Comparison of ENCODE assay signal across 8 cellular contexts in genomic region chr7:66557214-66558200, GRCh38.
DNase-seq lines count a peak whose midpoint lies in the region; ATAC-seq and TF ChIP-seq lines count a peak whose summit lies in the region.

No MANE protein-coding gene starts in this region.

- H3K4me1 ChIP-seq in prostate gland (replicated peaks), result no peaks in the 10 kb centered on the region
- H3K4me1 ChIP-seq in aorta (ENCODE audit: control insufficient read depth in 1 of 2, insufficient read depth in 2 of 2, low read length in 2 of 2), result no peaks in the 10 kb centered on the region

- no peaks in the 10 kb centered on the region for H3K27me3 Mint-ChIP-seq in activated naive CD8-positive, alpha-beta T cell treated with anti-CD3 and anti-CD28 coated beads for 36 hours

- peak; percentile 87 to 97 (median 92) for TF ChIP-seq CTCF in prostate gland (IDR thresholded peaks at IDR 0.05)

- H3K4me3 Mint-ChIP-seq in activated naive CD8-positive, alpha-beta T cell treated with anti-CD3 and anti-CD28 coated beads for 36 hours, result no peak overlapping the region

- no peaks in the 10 kb centered on the region for H3K9me3 Mint-ChIP-seq in activated naive CD8-positive, alpha-beta T cell treated with anti-CD3 and anti-CD28 coated beads for 36 hours

- H3K4me3 ChIP-seq in prostate gland (no peak overlapping the region), aorta (ENCODE audit: low read length in 2 of 2) (no peak overlapping the region)

- H3K27ac ChIP-seq in prostate gland (no peak overlapping the region), aorta (ENCODE audit: low read depth in 1 of 2, low read length in 2 of 2) (no peak overlapping the region)

- no peak for TF ChIP-seq POLR2A in prostate gland (IDR thresholded peaks at IDR 0.05)

- DNase-seq in DMS 273 (lab: John Stamatoyannopoulos, UW; ENCODE audit: unreplicated experiment) (peak; percentile 83), DMS 273 treated with DMSO at 0.1 percent for 48 hours (lab: John Stamatoyannopoulos, UW) (no peak), SKM-1 (lab: John Stamatoyannopoulos, UW; ENCODE audit: unreplicated experiment) (peak; percentile 5), cardiac septum (ENCODE audit: low spot score) (peak; percentile 90), prostate gland (ENCODE audit: low spot score) (peak; percentile 49), aorta (peak; percentile 79 to 93)
- DNase-seq in activated naive CD8-positive, alpha-beta T cell treated with anti-CD3 and anti-CD28 coated beads for 36 hours, result peak; percentile 72

- no peaks in the 10 kb centered on the region for H3K27me3 ChIP-seq in prostate gland (replicated peaks; ENCODE audit: insufficient read depth)
- no peaks in the 10 kb centered on the region for H3K27me3 ChIP-seq in aorta (ENCODE audit: control insufficient read depth in 1 of 2, insufficient read depth in 2 of 2, low read length in 1 of 2)

- peaks cover 2% of the 10 kb centered on the region for H3K36me3 Mint-ChIP-seq in activated naive CD8-positive, alpha-beta T cell treated with anti-CD3 and anti-CD28 coated beads for 36 hours

- H3K4me1 Mint-ChIP-seq in activated naive CD8-positive, alpha-beta T cell treated with anti-CD3 and anti-CD28 coated beads for 36 hours, result peaks cover 2% of the 10 kb centered on the region

- ATAC-seq in HG03521 (IDR thresholded peaks at IDR 0.05; ENCODE audit: unreplicated experiment), result peak; percentile 57
- peak; percentile 83 for ATAC-seq in aorta (ENCODE audit: low FRiP score)

- H3K36me3 ChIP-seq in prostate gland, result no peaks in the 10 kb centered on the region
- H3K36me3 ChIP-seq in aorta (ENCODE audit: control insufficient read depth in 1 of 2, insufficient read depth in 2 of 2, low read length in 1 of 2), result peaks cover 0 to 4% of the 10 kb centered on the region in 2 donors

- intact Hi-C loops in cardiac septum (cut with DNase I) (no loop called here), prostate gland (cut with DNase I) (loop anchor here (10.0 kb wide), 2 partner anchors 97 to 437 kb away; partner anchors contain the start of genes SBDS and TYW1), aorta (cut with DNase I) (loop anchor here (5.0 to 10.0 kb wide), 3 partner anchors 70 to 207 kb away; partner anchors contain the start of gene KCTD7 (in 1 of the 2))

- H3K27ac Mint-ChIP-seq in activated naive CD8-positive, alpha-beta T cell treated with anti-CD3 and anti-CD28 coated beads for 36 hours, result no peak overlapping the region

- H3K9me3 ChIP-seq in prostate gland (no peaks in the 10 kb centered on the region), aorta (ENCODE audit: control insufficient read depth, low read length) (no peaks in the 10 kb centered on the region)

- 54% methylated on average over 38 of the region's 40 CpGs for WGBS in prostate gland
- WGBS in aorta, 2 donors, result 44 to 49% methylated on average over 40 of the region's 40 CpGs
